In genomic region chr12:120798696-120799095, GRCh38 we compare ENCODE assay signal across 1 cellular context.
TF ChIP-seq lines count a peak whose summit lies in the region.

No MANE protein-coding gene starts in this region.

TF ChIP-seq in SK-N-SH, 30 proteins besides CTCF, POLR2A, EP300 and RAD21 (continued from another document):
- no peak for TF ChIP-seq ZBTB33 (IDR thresholded peaks at IDR 0.05; ENCODE audit: borderline replicate concordance, low read depth)
- TF ChIP-seq GATA2 (CRISPR knock-in tag; IDR thresholded peaks at IDR 0.05), result no peak
- TF ChIP-seq RCOR1 (IDR thresholded peaks at IDR 0.05; ENCODE audit: low read length), result peak; percentile 82
